ENCODE assay signal across 13 cellular contexts in the genomic region with DNA sequence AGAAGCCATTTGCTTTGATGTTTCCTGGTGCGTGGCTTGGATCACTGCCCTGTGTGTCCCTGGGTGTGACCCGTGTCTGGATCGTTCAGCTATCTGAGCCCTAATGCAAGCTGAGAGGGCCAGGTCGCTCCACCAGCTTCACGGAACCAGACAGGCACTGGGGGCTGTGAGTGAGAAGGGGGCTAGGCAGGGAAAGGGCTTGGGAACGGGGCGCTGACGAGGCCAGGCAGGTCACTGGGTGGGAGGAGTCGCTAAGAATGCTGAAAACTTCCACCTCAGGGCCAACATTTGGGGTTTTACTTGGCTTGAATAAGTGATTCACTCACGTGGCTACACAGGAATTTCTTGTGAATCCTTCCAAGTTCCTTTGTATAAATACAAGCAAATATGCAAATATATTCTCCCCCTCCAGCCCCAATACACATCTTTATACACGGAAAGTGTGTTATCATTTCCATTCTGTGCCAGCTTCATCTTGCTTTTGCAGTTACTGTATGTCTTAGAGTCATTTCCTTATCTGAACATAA. TPM values are rescaled to one million over a fixed set of nuclear protein-coding genes. Genes with fewer than 3 reads are reported as not detected.
A peak's percentile ranks its signal among the peaks of the same experiment; 100 is the strongest.
DNase-seq lines count a peak whose midpoint lies in the region; ATAC-seq, FAIRE-seq and TF ChIP-seq lines count a peak whose summit lies in the region.
"Had no signal": no experiment of that assay in that cellular context is flagged by ENCODE, and none has a peak within 500 bp of the region (broad histone marks: within the 10 kb centered on the region; RNA-seq: fewer than 3 reads in every experiment).

No MANE protein-coding gene starts in this region.

- H3K27ac Mint-ChIP-seq in endodermal cell, result peak overlapping the region; percentile 30

- FAIRE-seq in HepG2 (lab: Jason Lieb, UNC), result no peak

- no peak overlapping the region for H3K4me2 ChIP-seq in neuronal stem cell (ENCODE audit: insufficient read depth, low read length, poor library complexity, severe bottlenecking)
- no peak overlapping the region for H3K4me2 ChIP-seq in HepG2 (ENCODE audit: low read depth, low read length)

- TF ChIP-seq RAD21 in HepG2 (CRISPR knock-in tag; IDR thresholded peaks at IDR 0.05), result no peak

- ATAC-seq in HepG2 (no peak), upper lobe of right lung (no peak)

- no peaks in the 10 kb centered on the region for H4K20me1 ChIP-seq in HepG2 (ENCODE audit: insufficient read depth, low read length)

- BruUV-seq in HepG2 (replicated peaks; lab: Mats Ljungman, UMichigan), result no TSS peak

- H3K4me1 ChIP-seq in endodermal cell (ENCODE audit: control insufficient read depth, insufficient read depth, low read length) (no peaks in the 10 kb centered on the region), neuronal stem cell (ENCODE audit: control insufficient read depth in 2 of 2, insufficient read depth in 1 of 2, low read depth in 1 of 2, low read length in 2 of 2) (peaks cover 0 to 2% of the 10 kb centered on the region in 2 donors), HepG2 (ENCODE audit: insufficient read depth, low read length) (no peaks in the 10 kb centered on the region), upper lobe of right lung (peaks cover 7% of the 10 kb centered on the region)

- H2BK5ac ChIP-seq in neuronal stem cell (ENCODE audit: low read length), result no peak overlapping the region

- H2AFZ ChIP-seq in neuronal stem cell (ENCODE audit: low read length), result no peak overlapping the region
- no peak overlapping the region for H2AFZ ChIP-seq in HepG2 (ENCODE audit: low read length)

- no peak overlapping the region for H3K23ac ChIP-seq in neuronal stem cell (ENCODE audit: low read depth, low read length, poor library complexity)

- 88 to 89% methylated on average over 7 to 11 of the region's 11 CpGs for WGBS in endodermal cell (ENCODE audit: insufficient coverage in 1 of 2, insufficient read length in 1 of 2), 2 experiments
- no CpG with 5 or more reads among the region's 11 CpGs for WGBS in neuronal stem cell (ENCODE audit: extremely low coverage in 2 of 2, insufficient read length in 2 of 2, insufficient replicate concordance in 1 of 2), 2 donors
- WGBS in HepG2 (ENCODE audit: low lambda C conversion rate), result 71% methylated on average over 11 of the region's 11 CpGs

- no peaks in the 10 kb centered on the region for H3K9me3 Mint-ChIP-seq in endodermal cell

- H3K4ac ChIP-seq in neuronal stem cell (ENCODE audit: low read length), result no peak overlapping the region

- H4K8ac ChIP-seq in neuronal stem cell (ENCODE audit: low read depth, low read length), result no peak overlapping the region

- TF ChIP-seq EP300 in HepG2 (IDR thresholded peaks at IDR 0.05; ENCODE audit: low read depth in 2 of 2, low read length in 2 of 2) (no peak), HepG2 (CRISPR knock-in tag; IDR thresholded peaks at IDR 0.05; ENCODE audit: borderline replicate concordance) (no peak)

- no peaks in the 10 kb centered on the region for H3K27me3 Mint-ChIP-seq in endodermal cell (ENCODE audit: insufficient read depth)

- H3K27me3 ChIP-seq in endodermal cell (ENCODE audit: control insufficient read depth, insufficient read depth, low read length, poor library complexity, severe bottlenecking) (no peaks in the 10 kb centered on the region), neuronal stem cell (ENCODE audit: control insufficient read depth in 3 of 3, insufficient read depth in 3 of 3, low read depth in 1 of 3, low read length in 3 of 3) (no peaks in the 10 kb centered on the region), HepG2 (ENCODE audit: control insufficient read depth in 1 of 2, insufficient read depth in 2 of 2, low read length in 2 of 2) (no peaks in the 10 kb centered on the region), upper lobe of right lung (no peaks in the 10 kb centered on the region)
- H3K27me3 ChIP-seq: upper lobe of left lung had no signal

- DNase-seq in EL (peak; percentile 51), OCI-M1 (lab: John Stamatoyannopoulos, UW) (peak; percentile 21), endodermal cell (no peak), neuronal stem cell (ENCODE audit: low spot score) (no peak), HepG2 (ENCODE audit: low spot score) (no peak), upper lobe of right lung (no peak), dedifferentiated amniotic fluid mesenchymal stem cell (ENCODE audit: extremely low spot score) (no peak)
- DNase-seq in activated CD8-positive, alpha-beta memory T cell treated with anti-CD3 and anti-CD28 coated beads, Interleukin-2, amount 50 U/mL, for 48 hours, result no peak
- DNase-seq: activated T-cell treated with anti-CD3 and anti-CD28 coated beads, Interleukin-2, amount 50 U/mL, for 1 hour; caudate nucleus; DMS 273 treated with DMSO at 0.1 percent for 48 hours; NCI-H2029; upper lobe of left lung had no signal

- TF ChIP-seq CTCF in endodermal cell (conservative IDR thresholded peaks at IDR 0.05) (no peak), HepG2 (CRISPR knock-in tag; IDR thresholded peaks at IDR 0.05) (no peak), upper lobe of right lung (IDR thresholded peaks at IDR 0.05) (no peak)

- H3K18ac ChIP-seq in neuronal stem cell (ENCODE audit: low read length), result peak overlapping the region; percentile 38

- no peak overlapping the region for H3K27ac ChIP-seq in endodermal cell (ENCODE audit: low read depth, low read length)
- H3K27ac ChIP-seq in neuronal stem cell (replicated peaks; ENCODE audit: low read length), result no peak overlapping the region
- no peak overlapping the region for H3K27ac ChIP-seq in HepG2 (ENCODE audit: extremely low read length, insufficient read depth, low read length)
- no peak overlapping the region for H3K27ac ChIP-seq in upper lobe of right lung
- H3K27ac ChIP-seq: upper lobe of left lung had no signal

- no peak overlapping the region for H2AK5ac ChIP-seq in neuronal stem cell (ENCODE audit: low read depth, low read length)

- no peaks in the 10 kb centered on the region for H3K79me1 ChIP-seq in neuronal stem cell (ENCODE audit: low read depth, low read length)

- no peak overlapping the region for H3K9ac ChIP-seq in endodermal cell (ENCODE audit: extremely low read depth, low read length, poor library complexity, severe bottlenecking)
- no peak overlapping the region for H3K9ac ChIP-seq in neuronal stem cell (ENCODE audit: low read depth, low read length, poor library complexity)
- H3K9ac ChIP-seq in HepG2 (ENCODE audit: insufficient read depth, low read depth, low read length), result no peak overlapping the region

- H3K36me3 ChIP-seq in endodermal cell (ENCODE audit: control insufficient read depth, insufficient read depth, low read length) (peaks cover 6% of the 10 kb centered on the region), neuronal stem cell (replicated peaks in 1 of 2; ENCODE audit: control insufficient read depth in 2 of 2, insufficient read depth in 2 of 2, low read length in 2 of 2) (peaks cover 13 to 34% of the 10 kb centered on the region in 2 donors), HepG2 (replicated peaks in 1 of 2; ENCODE audit: control insufficient read depth in 1 of 2, insufficient read depth in 2 of 2, low read length in 2 of 2) (peaks cover 2 to 10% of the 10 kb centered on the region in 2 experiments; a peak in 3 of 5 replicates), upper lobe of right lung (peaks cover 20% of the 10 kb centered on the region)

- H3K9me3 ChIP-seq in endodermal cell (ENCODE audit: control insufficient read depth, low read length) (no peaks in the 10 kb centered on the region), neuronal stem cell (replicated peaks in 1 of 2; ENCODE audit: control insufficient read depth in 2 of 2, insufficient read depth in 1 of 2, low read depth in 1 of 2, low read length in 2 of 2) (peaks cover 0 to 6% of the 10 kb centered on the region in 2 donors), HepG2 (ENCODE audit: low read length) (no peaks in the 10 kb centered on the region), upper lobe of right lung (no peaks in the 10 kb centered on the region)
- H3K9me3 ChIP-seq: upper lobe of left lung had no signal

- no peak overlapping the region for H4K91ac ChIP-seq in neuronal stem cell (ENCODE audit: low read depth, low read length, poor library complexity)

- intact Hi-C loops in HepG2 (cut with micrococcal nuclease; ENCODE audit: unreplicated experiment), result no loop called here
- intact Hi-C loops in upper lobe of right lung (cut with DNase I), result no loop called here

- no peak overlapping the region for H3K4me3 Mint-ChIP-seq in endodermal cell

- H3K14ac ChIP-seq in neuronal stem cell (ENCODE audit: low read length), result no peak overlapping the region

- peaks cover 2% of the 10 kb centered on the region for H3K4me1 Mint-ChIP-seq in endodermal cell

- in situ Hi-C loops in HepG2 (cut with HindIII; ENCODE audit: extremely low pct_ligation_motif_present, low pct_unique_long_range_greater_than_20kb), result no loop called here

- H3K4me3 ChIP-seq in endodermal cell (ENCODE audit: low read length) (no peak overlapping the region), neuronal stem cell (ENCODE audit: low read length in 2 of 2) (no peak overlapping the region), HepG2 (replicated peaks in 1 of 3; ENCODE audit: insufficient read depth in 1 of 3, low read depth in 2 of 3, low read length in 3 of 3) (no peak overlapping the region), upper lobe of right lung (no peak overlapping the region)
- H3K4me3 ChIP-seq: upper lobe of left lung had no signal

- peaks cover 35% of the 10 kb centered on the region for H3K36me3 Mint-ChIP-seq in endodermal cell (ENCODE audit: low read depth)

- no peak for TF ChIP-seq POLR2A in HepG2 (IDR thresholded peaks at IDR 0.05; ENCODE audit: insufficient read depth in 1 of 2, low read depth in 2 of 2, low read length in 2 of 2)

- H3K79me2 ChIP-seq in HepG2 (ENCODE audit: insufficient read depth, low read length), result no peaks in the 10 kb centered on the region

- H2BK120ac ChIP-seq in neuronal stem cell (ENCODE audit: low read depth, low read length), result no peak overlapping the region

- POLR2A ChIA-PET in HepG2 (lab: Yijun Ruan, JAX), result no interaction called here

- no peak overlapping the region for H2BK15ac ChIP-seq in neuronal stem cell (ENCODE audit: low read length)

- H2BK12ac ChIP-seq in neuronal stem cell (ENCODE audit: low read length), result no peak overlapping the region

- CTCF ChIA-PET in HepG2 (lab: Yijun Ruan, JAX; ENCODE audit: low intra/inter-chr PET ratio, low total read pairs), result no interaction called here

RNA-seq across cellular contexts. Expression of gene MMP17, which starts 24.1 kb away (rescaled TPM):
- total RNA-seq in endodermal cell, result 10 to 100 TPM; 10.9 to 12.0 TPM
- 22.2 TPM for polyA plus RNA-seq in endodermal cell (2013, experiment 1 of 2)
- polyA plus RNA-seq in endodermal cell (2013, experiment 2 of 2), result 19.9 TPM
- 4.2 TPM for polyA plus RNA-seq in neuronal stem cell (2013, experiment 1 of 2)
- 3.8 TPM for polyA plus RNA-seq in neuronal stem cell (2013, experiment 2 of 2)
- 0.38 and 0.80 TPM in 2 replicates for total RNA-seq in HepG2 (2016; rRNA removed; fragmentation: Illumina TruSeq; extraction: Trizol)
- 0.79 and 1.1 TPM in 2 replicates for total RNA-seq in HepG2 (2016; cell fraction: cytosol; rRNA removed; fragmentation: Illumina TruSeq; extraction: Trizol; ENCODE audit: low read depth)
- 0.36 and 0.78 TPM in 2 replicates for total RNA-seq in HepG2 (2016; cell fraction: insoluble cytoplasmic fraction; rRNA removed; fragmentation: Illumina TruSeq; extraction: Trizol)
- 1.2 and 1.4 TPM in 2 replicates for total RNA-seq in HepG2 (2016; cell fraction: membrane; rRNA removed; fragmentation: Illumina TruSeq; extraction: Trizol)
- total RNA-seq in HepG2 (2016; cell fraction: nucleus; rRNA removed; fragmentation: Illumina TruSeq; extraction: Trizol), result 0.69 and 0.75 TPM in 2 replicates
- 0.55 and 2.0 TPM in 2 replicates for polyA plus RNA-seq in HepG2 (2011; rRNA removed)
- 0.69 and 1.1 TPM in 2 replicates for polyA plus RNA-seq in HepG2 (2011; cell fraction: cytosol; rRNA removed)
- 3.2 and 5.2 TPM in 2 replicates for polyA plus RNA-seq in HepG2 (2011; cell fraction: nucleus; rRNA removed)
- 0.24 and 0.57 TPM in 2 replicates for polyA plus RNA-seq in HepG2 (2012)
- 0.80 and 1.2 TPM in 2 replicates for polyA plus RNA-seq in HepG2 (2016; cell fraction: cytosol; fragmentation: Illumina TruSeq; extraction: Trizol; ENCODE audit: low read depth)
- polyA plus RNA-seq in HepG2 (2016; cell fraction: insoluble cytoplasmic fraction; fragmentation: Illumina TruSeq; extraction: Trizol; ENCODE audit: low read depth), result 0.53 and 1.4 TPM in 2 replicates
- polyA plus RNA-seq in HepG2 (2016; cell fraction: membrane; fragmentation: Illumina TruSeq; extraction: Trizol; ENCODE audit: low read depth), result 1.5 and 2.6 TPM in 2 replicates
- 2.1 and 2.8 TPM in 2 replicates for polyA plus RNA-seq in HepG2 (2016; cell fraction: nucleus; fragmentation: Illumina TruSeq; extraction: Trizol; ENCODE audit: insufficient read depth, low read depth)
- polyA minus RNA-seq in HepG2 (2011; rRNA and poly(A)+ RNA removed; ENCODE audit: low replicate concordance), result 0.70 and 1.1 TPM in 2 replicates
- polyA minus RNA-seq in HepG2 (2011; cell fraction: cytosol; rRNA and poly(A)+ RNA removed), result 1.5 TPM in 1 of 2 replicates, not detected in the other
- polyA minus RNA-seq in HepG2 (2011; cell fraction: nucleus; rRNA and poly(A)+ RNA removed), result 1.4 and 2.6 TPM in 2 replicates
- total RNA-seq in upper lobe of right lung, result 4.1 TPM

Comparison
In these comparisons a context has a peak if more than half of its experiments do, and no peak if none do; other contexts are left out.
1. DNase-seq: peak in EL (single experiment) and OCI-M1 (single experiment); none in endodermal cell (single experiment), neuronal stem cell (single experiment), HepG2 (single experiment), activated CD8-positive, alpha-beta memory T cell treated with anti-CD3 and anti-CD28 coated beads, Interleukin-2, amount 50 U/mL, for 48 hours (single experiment), upper lobe of right lung (single experiment) and dedifferentiated amniotic fluid mesenchymal stem cell (single experiment).